In genomic region chr16:31135535-31136286, GRCh38 we compare ENCODE assay signal across 14 cellular contexts. TPM values are rescaled to one million over a fixed set of nuclear protein-coding genes. Genes with fewer than 3 reads are reported as not detected.
DNase-seq lines count a peak whose midpoint lies in the region; ATAC-seq and TF ChIP-seq lines count a peak whose summit lies in the region.
"Had no signal": no experiment of that assay in that cellular context is flagged by ENCODE, and none has a peak within 500 bp of the region (broad histone marks: within the 10 kb centered on the region; RNA-seq: fewer than 3 reads in every experiment).

Gene PRSS8, minus strand, starts transcription at chr16:31135727. Its CDS starts 229 bp downstream, at chr16:31135498.

- no peak for ATAC-seq in CD4-positive, CD25-positive, alpha-beta regulatory T cell (ENCODE audit: low read depth in 2 of 2)
- no peak for ATAC-seq in HG03457 (IDR thresholded peaks at IDR 0.05; ENCODE audit: unreplicated experiment)
- no peak for ATAC-seq in HG03439 (IDR thresholded peaks at IDR 0.05; ENCODE audit: unreplicated experiment)

- H3K4me3 ChIP-seq in CD4-positive, CD25-positive, alpha-beta regulatory T cell (ENCODE audit: low read depth, low read length): no peak within 1 kb of the TSS
- H3K4me3 ChIP-seq in LNCaP clone FGC (ENCODE audit: low read depth, low read length) (peak within 1 kb of the TSS; percentile 92), endodermal cell (ENCODE audit: low read length) (peak within 1 kb of the TSS; percentile 94), muscle layer of duodenum (ENCODE audit: low read depth in 1 of 2, low read length in 2 of 2) (peak within 1 kb of the TSS in 1 of 2 donors; percentile 70)
- H3K4me3 ChIP-seq: heart left ventricle, tibial artery had no signal

- H3K36me3 ChIP-seq in CD4-positive, CD25-positive, alpha-beta regulatory T cell (ENCODE audit: control insufficient read depth, insufficient read depth, low read length): peaks cover 14% of the 10 kb centered on the region
- peaks cover 9% of the 10 kb centered on the region for H3K36me3 ChIP-seq in endodermal cell (ENCODE audit: control insufficient read depth, insufficient read depth, low read length)
- H3K36me3 ChIP-seq in muscle layer of duodenum (ENCODE audit: control insufficient read depth in 1 of 2, insufficient read depth in 2 of 2, low read length in 2 of 2): peaks cover 11 to 17% of the 10 kb centered on the region in 2 donors

- no peaks in the 10 kb centered on the region for H3K4me1 ChIP-seq in CD4-positive, CD25-positive, alpha-beta regulatory T cell (ENCODE audit: control insufficient read depth, insufficient read depth, low read length, poor library complexity, severe bottlenecking)
- H3K4me1 ChIP-seq in endodermal cell (ENCODE audit: control insufficient read depth, insufficient read depth, low read length): peaks cover 10% of the 10 kb centered on the region
- peaks cover 0 to 9% of the 10 kb centered on the region in 2 donors for H3K4me1 ChIP-seq in muscle layer of duodenum (ENCODE audit: control insufficient read depth in 1 of 2, insufficient read depth in 2 of 2, low read length in 2 of 2)

- H3K4me3 Mint-ChIP-seq in CD4-positive, CD25-positive, alpha-beta regulatory T cell: no peak within 1 kb of the TSS
- peak within 1 kb of the TSS; percentile 90 for H3K4me3 Mint-ChIP-seq in endodermal cell

- H3K9me3 ChIP-seq in CD4-positive, CD25-positive, alpha-beta regulatory T cell (ENCODE audit: control insufficient read depth in 2 of 2, low read length in 2 of 2): no peaks in the 10 kb centered on the region
- H3K9me3 ChIP-seq in endodermal cell (ENCODE audit: control insufficient read depth, low read length): no peaks in the 10 kb centered on the region
- no peaks in the 10 kb centered on the region for H3K9me3 ChIP-seq in muscle layer of duodenum (ENCODE audit: control insufficient read depth in 1 of 2, low read length in 2 of 2)
- H3K9me3 ChIP-seq: heart left ventricle, tibial artery had no signal

- peaks cover 0 to 1% (median 0%) of the 10 kb centered on the region in 7 donors for H3K9me3 Mint-ChIP-seq in CD4-positive, CD25-positive, alpha-beta regulatory T cell
- no peaks in the 10 kb centered on the region for H3K9me3 Mint-ChIP-seq in endodermal cell

- 31 to 34% methylated on average over 8 to 22 of the region's 22 CpGs for WGBS in endodermal cell (ENCODE audit: insufficient coverage in 1 of 2, insufficient read length in 1 of 2), 2 experiments

- H3K27ac ChIP-seq in CD4-positive, CD25-positive, alpha-beta regulatory T cell (ENCODE audit: insufficient read depth, low read length, poor library complexity, severe bottlenecking): no peak within 1 kb of the TSS
- H3K27ac ChIP-seq in endodermal cell (ENCODE audit: low read depth, low read length) (peak within 1 kb of the TSS; percentile 60), muscle layer of duodenum (ENCODE audit: low read length) (peak within 1 kb of the TSS; percentile 90)
- H3K27ac ChIP-seq: heart left ventricle, tibial artery had no signal

- H3K27ac Mint-ChIP-seq in CD4-positive, CD25-positive, alpha-beta regulatory T cell: peak within 1 kb of the TSS in 2 of 3 donors; percentile 12 to 73
- H3K27ac Mint-ChIP-seq in endodermal cell: peak within 1 kb of the TSS; percentile 96

- no peak for DNase-seq in CD4-positive, CD25-positive, alpha-beta regulatory T cell
- DNase-seq in LNCaP clone FGC (ENCODE audit: low read depth): peak; percentile 69
- peak; percentile 89 for DNase-seq in endodermal cell
- DNase-seq in stimulated activated CD4-positive, alpha-beta T cell treated with anti-CD3 and anti-CD28 coated beads, Interleukin-2, amount 100 ng/mL, for 48 hours: no peak
- no peak for DNase-seq in NAMALWA (ENCODE audit: low spot score)
- DNase-seq: activated CD4-positive, alpha-beta T cell treated with anti-CD3 and anti-CD28 coated beads, Interleukin-2, amount 50 U/mL, for 1 hour; heart left ventricle; stimulated activated CD4-positive, alpha-beta T cell treated with anti-CD3 and anti-CD28 coated beads, Interleukin-12 subunit alpha, Interleukin-12 subunit beta, amount 100 ng/mL, for 4 hours had no signal

- no peaks in the 10 kb centered on the region for H3K27me3 ChIP-seq in CD4-positive, CD25-positive, alpha-beta regulatory T cell (ENCODE audit: control insufficient read depth, insufficient read depth, low read length)
- H3K27me3 ChIP-seq in endodermal cell (ENCODE audit: control insufficient read depth, insufficient read depth, low read length, poor library complexity, severe bottlenecking) (no peaks in the 10 kb centered on the region), muscle layer of duodenum (ENCODE audit: low read depth, low read length) (no peaks in the 10 kb centered on the region)
- H3K27me3 ChIP-seq: heart left ventricle had no signal

- H3K36me3 Mint-ChIP-seq in CD4-positive, CD25-positive, alpha-beta regulatory T cell: peaks cover 3% of the 10 kb centered on the region
- peaks cover 20% of the 10 kb centered on the region for H3K36me3 Mint-ChIP-seq in endodermal cell (ENCODE audit: low read depth)

- no peaks in the 10 kb centered on the region for H3K27me3 Mint-ChIP-seq in CD4-positive, CD25-positive, alpha-beta regulatory T cell
- no peaks in the 10 kb centered on the region for H3K27me3 Mint-ChIP-seq in endodermal cell (ENCODE audit: insufficient read depth)

- H3K4me1 Mint-ChIP-seq in CD4-positive, CD25-positive, alpha-beta regulatory T cell: peaks cover 0 to 4% (median 0%) of the 10 kb centered on the region in 4 donors
- H3K4me1 Mint-ChIP-seq in endodermal cell: peaks cover 32% of the 10 kb centered on the region

- no peak for TF ChIP-seq CTCF in LNCaP clone FGC (IDR thresholded peaks at IDR 0.05; ENCODE audit: control insufficient read depth, extremely low read depth, insufficient read depth)
- TF ChIP-seq CTCF in endodermal cell (conservative IDR thresholded peaks at IDR 0.05): no peak

- peak within 1 kb of the TSS; percentile 84 for H3K9ac ChIP-seq in endodermal cell (ENCODE audit: extremely low read depth, low read length, poor library complexity, severe bottlenecking)

RNA-seq across cellular contexts. Expression of gene PRSS8, which starts in this region (rescaled TPM):
- not detected for total RNA-seq in CD4-positive, CD25-positive, alpha-beta regulatory T cell
- not detected for polyA plus RNA-seq in CD4-positive, CD25-positive, alpha-beta regulatory T cell
- total RNA-seq in endodermal cell: 10 to 100 TPM; 79.7 to 80.1 TPM
- polyA plus RNA-seq in endodermal cell (2013, experiment 1 of 2): 22.8 TPM
- polyA plus RNA-seq in endodermal cell (2013, experiment 2 of 2): 16.6 TPM
- total RNA-seq: Daoy, NCI-H460 had no signal

Comparison
In these comparisons a context has a peak if more than half of its experiments do, and no peak if none do; other contexts are left out.
1. RNA of gene PRSS8 (total RNA-seq): 79.7 to 80.1 TPM in endodermal cell; not detected in CD4-positive, CD25-positive, alpha-beta regulatory T cell (single experiment); every median in the first group is over 10 times any median in the second.
2. DNase-seq: peak in LNCaP clone FGC (single experiment) and endodermal cell (single experiment); none in CD4-positive, CD25-positive, alpha-beta regulatory T cell (0 of 3), stimulated activated CD4-positive, alpha-beta T cell treated with anti-CD3 and anti-CD28 coated beads, Interleukin-2, amount 100 ng/mL, for 48 hours (0 of 2) and NAMALWA (single experiment).